Comparison of ENCODE assay signal across 9 cellular contexts in the genomic region with DNA sequence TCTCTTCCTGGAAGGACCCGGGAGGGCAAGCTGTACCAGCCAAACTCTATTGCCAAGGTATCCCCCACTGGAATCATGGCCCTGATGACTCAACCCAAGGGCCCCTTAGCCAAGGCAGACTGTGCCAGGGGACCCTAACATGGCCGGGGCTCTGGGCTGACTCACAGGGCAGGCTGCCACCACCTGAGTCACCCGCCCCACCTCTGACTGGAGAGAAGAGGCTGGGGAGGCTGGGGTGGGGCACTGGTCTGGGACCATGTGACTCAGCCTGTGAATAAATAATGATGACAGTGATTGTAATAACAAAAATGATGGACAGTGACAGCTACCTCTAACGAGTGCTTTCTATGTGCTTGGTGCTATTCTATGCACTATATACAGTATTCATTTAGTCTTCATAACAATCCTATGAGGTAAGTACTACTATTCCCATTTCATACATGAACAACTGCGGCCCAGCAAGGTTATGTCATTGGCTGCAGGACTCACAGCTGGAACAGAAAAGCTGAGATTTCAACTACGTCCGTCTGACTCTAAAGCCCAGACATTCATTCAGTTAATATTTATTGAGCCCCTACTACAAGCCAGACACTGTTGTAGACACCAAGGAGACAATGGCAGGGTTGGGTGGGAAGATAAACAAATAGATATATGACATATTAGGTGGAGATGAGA.
DNase-seq lines count a peak whose midpoint lies in the region; FAIRE-seq and TF ChIP-seq lines count a peak whose summit lies in the region.
"Had no signal": no experiment of that assay in that cellular context is flagged by ENCODE, and none has a peak within 500 bp of the region (broad histone marks: within the 10 kb centered on the region; RNA-seq: fewer than 3 reads in every experiment).

No MANE protein-coding gene starts in this region.

- no peak for TF ChIP-seq POLR2A in spleen (IDR thresholded peaks at IDR 0.05)

- H3K27ac Mint-ChIP-seq in Calu3 (ENCODE audit: unreplicated experiment), result peak overlapping the region; percentile 77
- H3K27ac Mint-ChIP-seq: activated T-helper 2 cell treated with anti-CD3 and anti-CD28 coated beads, Interferon-gamma antibody, Interleukin-2, Interleukin-4, amounts not matched to agents 10 μg/mL and 5 μg/mL and 100 μg/mL, durations not matched to agents 14 hours and 24 hours and 36 hours had no signal

- peaks cover 32% of the 10 kb centered on the region for H3K4me1 Mint-ChIP-seq in Calu3 (ENCODE audit: low read depth, unreplicated experiment)

- TF ChIP-seq CTCF in Calu3 (IDR thresholded peaks at IDR 0.05; ENCODE audit: unreplicated experiment) (no peak), spleen (IDR thresholded peaks at IDR 0.05 in 8 of 11, conservative IDR thresholded peaks at IDR 0.05 in 3 of 11) (no peak)

- peak overlapping the region; percentile 13 for H3K4me3 Mint-ChIP-seq in Calu3 (ENCODE audit: low read depth, unreplicated experiment)

- no peaks in the 10 kb centered on the region for H3K27me3 ChIP-seq in spleen (replicated peaks in 1 of 7)

- CTCF ChIA-PET in Calu3 (lab: Charles Lee), result interaction anchor here (1.5 kb wide), 1 partner anchor 238 kb away, joined by 4 read pairs; no protein-coding TSS in a partner anchor

- intact Hi-C loops in Calu3 (cut with micrococcal nuclease; ENCODE audit: unreplicated experiment) (no loop called here), posterior vena cava (cut with DNase I) (no loop called here), spleen (cut with DNase I; ENCODE audit: low total_unique reads) (no loop called here)

- DNase-seq in Calu3 (peak; percentile 92), RCC 7860 (ENCODE audit: low spot score) (peak; percentile 85), fibroblast of gingiva (ENCODE audit: low read depth) (peak; percentile 26), posterior vena cava (ENCODE audit: low spot score) (peak; percentile 96), spleen (no peak), NCI-H2227 (lab: John Stamatoyannopoulos, UW; ENCODE audit: unreplicated experiment) (no peak), OCI-M1 (lab: John Stamatoyannopoulos, UW) (no peak)
- DNase-seq in effector CD4-positive, alpha-beta T cell, result no peak

- no peaks in the 10 kb centered on the region for H3K9me3 Mint-ChIP-seq in Calu3 (ENCODE audit: low read depth, unreplicated experiment)
- H3K9me3 Mint-ChIP-seq: activated T-helper 2 cell treated with anti-CD3 and anti-CD28 coated beads, Interferon-gamma antibody, Interleukin-2, Interleukin-4, amounts not matched to agents 10 μg/mL and 5 μg/mL and 100 μg/mL, durations not matched to agents 14 hours and 24 hours and 36 hours had no signal

- H3K27ac ChIP-seq in spleen, result peak overlapping the region in 1 of 8 donors; percentile 69

- WGBS in spleen, 5 donors, result 72 to 91% (median 88%) methylated on average over 7 of the region's 7 CpGs

- peaks cover 9% of the 10 kb centered on the region for H3K36me3 Mint-ChIP-seq in Calu3 (ENCODE audit: insufficient read depth, unreplicated experiment)

- no peaks in the 10 kb centered on the region for H3K27me3 Mint-ChIP-seq in Calu3 (ENCODE audit: unreplicated experiment)

- H3K4me1 ChIP-seq in spleen, result peaks cover 0 to 20% (median 5%) of the 10 kb centered on the region in 6 donors

- no peaks in the 10 kb centered on the region for H3K36me3 ChIP-seq in spleen

- H3K9me3 ChIP-seq in spleen, result no peaks in the 10 kb centered on the region

- peak; percentile 85 for FAIRE-seq in RCC 7860 (lab: Jason Lieb, UNC)

- no TSS peak for BruUV-seq in Calu3 (replicated peaks; lab: Mats Ljungman, UMichigan)

- no peak overlapping the region for H3K4me3 ChIP-seq in spleen

Comparison
In these comparisons a context has a peak if more than half of its experiments do, and no peak if none do; other contexts are left out.
1. DNase-seq: peak in Calu3 (single experiment), RCC 7860 (single experiment), fibroblast of gingiva (single experiment) and posterior vena cava (single experiment); none in spleen (single experiment), NCI-H2227 (single experiment), effector CD4-positive, alpha-beta T cell (single experiment) and OCI-M1 (single experiment).